In genomic region chr22:50304528-50305392, GRCh38 we compare ENCODE assay signal across 8 cellular contexts. TPM values are rescaled to one million over a fixed set of nuclear protein-coding genes. Genes with fewer than 3 reads are reported as not detected.
DNase-seq lines count a peak whose midpoint lies in the region; ATAC-seq and TF ChIP-seq lines count a peak whose summit lies in the region.

No MANE protein-coding gene starts in this region.

- TF ChIP-seq POLR2A in body of pancreas (IDR thresholded peaks at IDR 0.05): no peak
- TF ChIP-seq POLR2A in vagina (IDR thresholded peaks at IDR 0.05): no peak

- POLR2A ChIA-PET in CD4-positive, alpha-beta memory T cell (lab: Charles Lee; ENCODE audit: partially characterized antibody): no interaction called here

- H3K4me1 ChIP-seq in cardiac muscle cell (ENCODE audit: low read depth) (peaks cover 64% of the 10 kb centered on the region), body of pancreas (peaks cover 81% of the 10 kb centered on the region), lung (ENCODE audit: control insufficient read depth in 2 of 2, insufficient read depth in 2 of 2, low read length in 2 of 2) (peaks cover 8 to 68% of the 10 kb centered on the region in 2 donors), vagina (peaks cover 80% of the 10 kb centered on the region)
- H3K4me1 ChIP-seq in CD4-positive, alpha-beta memory T cell (ENCODE audit: insufficient read depth, low read length): peaks cover 5% of the 10 kb centered on the region

- H3K9me3 ChIP-seq in cardiac muscle cell (ENCODE audit: low read depth) (no peaks in the 10 kb centered on the region), body of pancreas (no peaks in the 10 kb centered on the region), lung (ENCODE audit: control insufficient read depth in 2 of 2, insufficient read depth in 1 of 2, low read length in 1 of 2) (no peaks in the 10 kb centered on the region), vagina (no peaks in the 10 kb centered on the region)
- H3K9me3 ChIP-seq in CD4-positive, alpha-beta memory T cell (ENCODE audit: control insufficient read depth in 1 of 2, low read length in 2 of 2): no peaks in the 10 kb centered on the region

- H3K4me3 ChIP-seq in cardiac muscle cell (no peak overlapping the region), body of pancreas (no peak overlapping the region), lung (no peak overlapping the region), vagina (peak overlapping the region; percentile 58 to 66)
- no peak overlapping the region for H3K4me3 ChIP-seq in CD4-positive, alpha-beta memory T cell (ENCODE audit: low read length in 2 of 2)

- intact Hi-C loops in Right ventricle myocardium inferior (cut with DNase I): loop anchor here (5.0 kb wide), 1 partner anchor 32 kb away; the partner anchor contains the start of gene MAPK11
- intact Hi-C loops in body of pancreas (cut with DNase I): no loop called here
- intact Hi-C loops in vagina (cut with DNase I): no loop called here
- intact Hi-C loops in CD4-positive, alpha-beta memory T cell (cut with micrococcal nuclease): no loop called here

- ATAC-seq in Right ventricle myocardium inferior: no peak
- ATAC-seq in body of pancreas: no peak
- ATAC-seq in lung (ENCODE audit: insufficient read depth, low FRiP score): no peak
- no peak for ATAC-seq in HG02763 (IDR thresholded peaks at IDR 0.05; ENCODE audit: unreplicated experiment)

- H3K9me3 Mint-ChIP-seq in CD4-positive, alpha-beta memory T cell: no peaks in the 10 kb centered on the region

- H3K27ac Mint-ChIP-seq in CD4-positive, alpha-beta memory T cell: no peak overlapping the region

- H3K4me1 Mint-ChIP-seq in CD4-positive, alpha-beta memory T cell: peaks cover 2 to 15% (median 4%) of the 10 kb centered on the region in 4 donors

- no peak for TF ChIP-seq CTCF in cardiac muscle cell (IDR thresholded peaks at IDR 0.05; ENCODE audit: low read depth, low read length)
- TF ChIP-seq CTCF in body of pancreas (IDR thresholded peaks at IDR 0.05): no peak
- TF ChIP-seq CTCF in lung (IDR thresholded peaks at IDR 0.05; ENCODE audit: control extremely low read depth, extremely low read depth): no peak
- TF ChIP-seq CTCF in vagina (IDR thresholded peaks at IDR 0.05): no peak

- H3K27me3 ChIP-seq in cardiac muscle cell: no peaks in the 10 kb centered on the region
- no peaks in the 10 kb centered on the region for H3K27me3 ChIP-seq in body of pancreas
- H3K27me3 ChIP-seq in lung (ENCODE audit: control insufficient read depth, insufficient read depth): no peaks in the 10 kb centered on the region
- no peaks in the 10 kb centered on the region for H3K27me3 ChIP-seq in vagina
- no peaks in the 10 kb centered on the region for H3K27me3 ChIP-seq in CD4-positive, alpha-beta memory T cell (ENCODE audit: insufficient read depth, low read length)

- DNase-seq in cardiac muscle cell (ENCODE audit: low read depth in 1 of 2, low spot score in 1 of 2) (peak in 1 of 2 donors; percentile 51), Right ventricle myocardium inferior (ENCODE audit: missing footprints) (no peak), body of pancreas (peak in 3 of 4 donors; percentile 56 to 66 (median 59)), lung (ENCODE audit: low spot score) (no peak), vagina (ENCODE audit: extremely low spot score in 2 of 2) (no peak), NCI-H774 (lab: John Stamatoyannopoulos, UW) (no peak)
- no peak for DNase-seq in CD4-positive, alpha-beta memory T cell

- H3K36me3 ChIP-seq in cardiac muscle cell: no peaks in the 10 kb centered on the region
- H3K36me3 ChIP-seq in body of pancreas (replicated peaks in 1 of 2; ENCODE audit: insufficient read depth in 1 of 2, low read depth in 2 of 2): no peaks in the 10 kb centered on the region
- peaks cover 0 to 17% of the 10 kb centered on the region in 2 donors for H3K36me3 ChIP-seq in lung (ENCODE audit: control insufficient read depth in 2 of 2, insufficient read depth in 2 of 2, low read length in 2 of 2)
- no peaks in the 10 kb centered on the region for H3K36me3 ChIP-seq in vagina
- no peaks in the 10 kb centered on the region for H3K36me3 ChIP-seq in CD4-positive, alpha-beta memory T cell (ENCODE audit: insufficient read depth, low read length)

- H3K4me3 Mint-ChIP-seq in CD4-positive, alpha-beta memory T cell: peak overlapping the region in 1 of 8 donors; percentile 29

- 53 to 56% methylated on average over 20 to 22 of the region's 22 CpGs for WGBS in body of pancreas, 2 donors
- WGBS in lung, 2 donors: 39 to 51% methylated on average over 22 of the region's 22 CpGs

- CTCF ChIA-PET in CD4-positive, alpha-beta memory T cell (lab: Charles Lee; ENCODE audit: partially characterized antibody): no interaction called here

- H3K27ac ChIP-seq in cardiac muscle cell: peak overlapping the region; percentile 84
- peak overlapping the region; percentile 82 to 91 (median 87) for H3K27ac ChIP-seq in body of pancreas
- H3K27ac ChIP-seq in lung (ENCODE audit: low read depth in 1 of 2, low read length in 1 of 2): peak overlapping the region; percentile 5 to 94
- H3K27ac ChIP-seq in vagina: peak overlapping the region; percentile 90
- no peak overlapping the region for H3K27ac ChIP-seq in CD4-positive, alpha-beta memory T cell (ENCODE audit: low read depth, low read length)

- H3K27me3 Mint-ChIP-seq in CD4-positive, alpha-beta memory T cell: peaks cover 10% of the 10 kb centered on the region in 2 donors

- no peaks in the 10 kb centered on the region for H3K36me3 Mint-ChIP-seq in CD4-positive, alpha-beta memory T cell

RNA-seq across cellular contexts. Expression of gene PLXNB2, which starts 2.7 kb away (rescaled TPM):
- total RNA-seq in cardiac muscle cell: 142 and 195 TPM in 2 replicates
- 77.0 and 83.2 TPM in 2 replicates for polyA plus RNA-seq in cardiac muscle cell
- 70.6 TPM for total RNA-seq in Right ventricle myocardium inferior
- total RNA-seq in body of pancreas: 100 to 1,000 TPM; 113 to 140 TPM
- total RNA-seq in lung: 100 to 1,000 TPM; 212 to 310 TPM
- 100 to 1,000 TPM; 123 to 134 TPM for polyA plus RNA-seq in lung
- 180 TPM for total RNA-seq in vagina
- total RNA-seq in CD4-positive, alpha-beta memory T cell: 1 to 10 TPM; 2.8 to 4.6 TPM
- polyA plus RNA-seq in CD4-positive, alpha-beta memory T cell: under 1 TPM in 1 of 2 donors, not detected in 1; 0.40 TPM

RNA-seq across cellular contexts. Expression of gene DENND6B, which starts 22.1 kb away (rescaled TPM):
- 7.0 and 7.9 TPM in 2 replicates for total RNA-seq in cardiac muscle cell
- 10.6 and 13.3 TPM in 2 replicates for polyA plus RNA-seq in cardiac muscle cell
- 1.7 TPM for total RNA-seq in Right ventricle myocardium inferior
- 1 to 10 TPM; 3.4 to 7.3 TPM for total RNA-seq in body of pancreas
- 10 to 100 TPM; 10.5 to 26.0 TPM for total RNA-seq in lung
- polyA plus RNA-seq in lung: 10 to 100 TPM in 1 of 2 donors, 1 to 10 TPM in 1; 8.0 to 14.7 TPM
- 2.7 TPM for total RNA-seq in vagina
- total RNA-seq in CD4-positive, alpha-beta memory T cell: 1 to 10 TPM; 1.5 to 2.4 TPM
- under 1 TPM; 0.22 to 0.36 TPM for polyA plus RNA-seq in CD4-positive, alpha-beta memory T cell

RNA-seq across cellular contexts. Expression of gene MAPK11, which starts 34.6 kb away (rescaled TPM):
- total RNA-seq in cardiac muscle cell (0.49 and 0.63 TPM in 2 replicates), Right ventricle myocardium inferior (10.0 TPM), body of pancreas (1 to 10 TPM; 3.0 to 3.6 TPM), lung (10 to 100 TPM in 1 of 2 donors, 1 to 10 TPM in 1; 8.3 to 15.3 TPM), vagina (7.4 TPM)
- polyA plus RNA-seq in cardiac muscle cell (0.12 TPM in 1 of 2 replicates, not detected in the other), lung (10 to 100 TPM in 1 of 2 donors, 1 to 10 TPM in 1; 9.9 to 13.9 TPM)
- 1 to 10 TPM; 1.6 to 1.7 TPM for total RNA-seq in CD4-positive, alpha-beta memory T cell
- under 1 TPM; 0.10 to 0.54 TPM for polyA plus RNA-seq in CD4-positive, alpha-beta memory T cell

RNA-seq across cellular contexts. Expression of gene PPP6R2, which starts 38.4 kb away (rescaled TPM):
- total RNA-seq in cardiac muscle cell (78.6 and 88.4 TPM in 2 replicates), Right ventricle myocardium inferior (42.4 TPM), body of pancreas (10 to 100 TPM; 48.8 to 53.4 TPM), lung (10 to 100 TPM; 48.1 to 70.0 TPM), vagina (49.1 TPM)
- polyA plus RNA-seq in cardiac muscle cell (39.8 and 41.4 TPM in 2 replicates), lung (10 to 100 TPM; 35.2 to 45.1 TPM)
- 10 to 100 TPM; 80.1 to 91.2 TPM for total RNA-seq in CD4-positive, alpha-beta memory T cell
- polyA plus RNA-seq in CD4-positive, alpha-beta memory T cell: 10 to 100 TPM; 13.3 to 27.7 TPM

RNA-seq across cellular contexts. Expression of gene MAPK12, which starts 43.3 kb away (rescaled TPM):
- 45.5 and 52.1 TPM in 2 replicates for total RNA-seq in cardiac muscle cell
- 61.5 and 67.1 TPM in 2 replicates for polyA plus RNA-seq in cardiac muscle cell
- total RNA-seq in Right ventricle myocardium inferior: 18.2 TPM
- 1 to 10 TPM; 3.9 to 4.6 TPM for total RNA-seq in body of pancreas
- 10 to 100 TPM; 10.4 to 11.5 TPM for total RNA-seq in lung
- 10 to 100 TPM; 12.2 to 13.1 TPM for polyA plus RNA-seq in lung
- 15.0 TPM for total RNA-seq in vagina
- 1 to 10 TPM; 2.9 TPM for total RNA-seq in CD4-positive, alpha-beta memory T cell
- under 1 TPM in 1 of 2 donors, not detected in 1; 0.05 TPM for polyA plus RNA-seq in CD4-positive, alpha-beta memory T cell

Comparison
In these comparisons a context has a peak if more than half of its experiments do, and no peak if none do; other contexts are left out.
1. DNase-seq: peak in body of pancreas (3 of 4); none in Right ventricle myocardium inferior (single experiment), lung (single experiment), vagina (0 of 2), NCI-H774 (single experiment) and CD4-positive, alpha-beta memory T cell (0 of 5).
2. H3K4me3 ChIP-seq: peak in vagina (2 of 2); none in cardiac muscle cell (single experiment), body of pancreas (0 of 2), lung (single experiment) and CD4-positive, alpha-beta memory T cell (0 of 2).
3. RNA of gene PLXNB2, which starts 2.7 kb away (total RNA-seq): 212 to 310 TPM in lung, 142 to 195 TPM in cardiac muscle cell, 180 TPM in vagina (single experiment), 113 to 140 TPM in body of pancreas and 70.6 TPM in Right ventricle myocardium inferior (single experiment); 2.8 to 4.6 TPM in CD4-positive, alpha-beta memory T cell; every median in the first group is over 10 times any median in the second.